ENCODE assay signal across 8 cellular contexts in genomic region chr1:24898152-24898908, GRCh38. TPM values are rescaled to one million over a fixed set of nuclear protein-coding genes. Genes with fewer than 3 reads are reported as not detected.
DNase-seq lines count a peak whose midpoint lies in the region; ATAC-seq and TF ChIP-seq lines count a peak whose summit lies in the region.

No MANE protein-coding gene starts in this region.

- peak overlapping the region; percentile 79 for H3K27ac Mint-ChIP-seq in activated naive CD8-positive, alpha-beta T cell treated with anti-CD3 and anti-CD28 coated beads, Interleukin-2, amount 10 ng/mL, durations not matched to agents 7 days and 5 days

- peak overlapping the region; percentile 35 for H3K4me3 Mint-ChIP-seq in activated naive CD8-positive, alpha-beta T cell treated with anti-CD3 and anti-CD28 coated beads, Interleukin-2, amount 10 ng/mL, durations not matched to agents 7 days and 5 days

- peak; percentile 80 for DNase-seq in AG08396 (ENCODE audit: low spot score)
- DNase-seq in activated naive CD8-positive, alpha-beta T cell treated with anti-CD3 and anti-CD28 coated beads, Interleukin-2, amount 10 ng/mL, durations not matched to agents 7 days and 5 days: peak; percentile 72
- DNase-seq in hepatic stellate cell (ENCODE audit: low spot score): peak; percentile 71
- DNase-seq in stimulated activated CD4-positive, alpha-beta T cell treated with anti-CD3 and anti-CD28 coated beads, Interleukin-1b, Interleukin-23, amount 100 ng/mL, for 48 hours: peak; percentile 56
- DNase-seq in NCI-H2171 (lab: John Stamatoyannopoulos, UW): no peak

- H3K36me3 Mint-ChIP-seq in activated naive CD8-positive, alpha-beta T cell treated with anti-CD3 and anti-CD28 coated beads, Interleukin-2, amount 10 ng/mL, durations not matched to agents 7 days and 5 days: peaks cover 13% of the 10 kb centered on the region

- peaks cover 5% of the 10 kb centered on the region for H3K27me3 Mint-ChIP-seq in activated naive CD8-positive, alpha-beta T cell treated with anti-CD3 and anti-CD28 coated beads, Interleukin-2, amount 10 ng/mL, durations not matched to agents 7 days and 5 days

- ATAC-seq in activated naive CD8-positive, alpha-beta T cell treated with anti-CD3 and anti-CD28 coated beads, Interleukin-2, amount 10 ng/mL, durations not matched to agents 7 days and 5 days (ENCODE audit: low read depth): peak; percentile 40
- no peak for ATAC-seq in HG03039 (IDR thresholded peaks at IDR 0.05; ENCODE audit: unreplicated experiment)

- H3K4me1 Mint-ChIP-seq in activated naive CD8-positive, alpha-beta T cell treated with anti-CD3 and anti-CD28 coated beads, Interleukin-2, amount 10 ng/mL, durations not matched to agents 7 days and 5 days: peaks cover 18% of the 10 kb centered on the region

- H3K9me3 Mint-ChIP-seq in activated naive CD8-positive, alpha-beta T cell treated with anti-CD3 and anti-CD28 coated beads, Interleukin-2, amount 10 ng/mL, durations not matched to agents 7 days and 5 days: no peaks in the 10 kb centered on the region

- peak; percentile 11 for TF ChIP-seq POLR2A in GM18526 (IDR thresholded peaks at IDR 0.05; ENCODE audit: extremely low read depth, insufficient read length)

- POLR2A ChIA-PET in activated naive CD8-positive, alpha-beta T cell treated with anti-CD3 and anti-CD28 coated beads, Interleukin-2, amount 10 ng/mL, durations not matched to agents 7 days and 5 days (lab: Charles Lee): interaction anchor here (0.6 to 1.8 kb wide), 2 partner anchors 26 to 50 kb away, joined by 3 to 4 read pairs; no protein-coding TSS in a partner anchor

TF ChIP-seq in PFSK-1, 5 proteins besides CTCF, POLR2A, EP300 and RAD21:
- no peak for TF ChIP-seq TAF1 (IDR thresholded peaks at IDR 0.05; ENCODE audit: borderline replicate concordance, insufficient read depth, low read length)
- no peak for TF ChIP-seq POLR2AphosphoS5 (IDR thresholded peaks at IDR 0.05; ENCODE audit: low read depth, low read length)
- no peak for TF ChIP-seq SIN3A (IDR thresholded peaks at IDR 0.05; ENCODE audit: borderline replicate concordance, insufficient read depth, low read length)
- no peak for TF ChIP-seq REST (IDR thresholded peaks at IDR 0.05; ENCODE audit: insufficient read depth in 1 of 2, low read depth in 2 of 2, low read length in 2 of 2)
- TF ChIP-seq FOXP2 (optimal IDR thresholded peaks at IDR 0.05; ENCODE audit: borderline replicate concordance, extremely low read depth, extremely low read length, insufficient read depth): peak; percentile 28

RNA-seq across cellular contexts. Expression of gene RUNX3, which starts 31.7 kb away (rescaled TPM):
- polyA plus RNA-seq in PFSK-1 (2012; ENCODE audit: insufficient read length, low read depth): 0.13 TPM
- 100 to 1,000 TPM; 172 TPM for total RNA-seq in activated naive CD8-positive, alpha-beta T cell treated with anti-CD3 and anti-CD28 coated beads, Interleukin-2, amount 10 ng/mL, durations not matched to agents 7 days and 5 days
